ENCODE assay signal across 19 cellular contexts in the genomic region with DNA sequence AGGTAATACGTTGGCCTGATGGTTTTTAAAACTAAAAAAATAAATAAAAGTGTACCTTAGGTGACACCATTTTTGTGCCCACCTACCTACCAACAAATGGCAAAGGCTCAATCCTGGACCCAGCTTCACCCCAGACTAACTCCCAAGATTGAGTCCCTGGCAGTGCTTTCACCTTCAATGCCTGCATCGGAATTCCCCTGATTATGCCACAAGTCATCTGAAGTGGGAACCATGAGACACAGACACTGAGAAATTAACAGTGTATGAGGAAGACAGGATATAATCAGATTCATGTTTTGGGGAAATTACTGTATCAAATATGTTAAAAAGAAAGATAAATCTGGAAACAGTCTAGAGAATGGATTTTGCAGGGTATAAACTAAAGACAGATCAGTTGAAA. TPM values are rescaled to one million over a fixed set of nuclear protein-coding genes. Genes with fewer than 3 reads are reported as not detected.
DNase-seq lines count a peak whose midpoint lies in the region; ATAC-seq and TF ChIP-seq lines count a peak whose summit lies in the region.
"Had no signal": no experiment of that assay in that cellular context is flagged by ENCODE, and none has a peak within 500 bp of the region (broad histone marks: within the 10 kb centered on the region; RNA-seq: fewer than 3 reads in every experiment).

No MANE protein-coding gene starts in this region.

- no peaks in the 10 kb centered on the region for H3K79me2 ChIP-seq in smooth muscle cell (ENCODE audit: low read depth)

- no peaks in the 10 kb centered on the region for H3K27me3 Mint-ChIP-seq in T-helper 17 cell

- no peak for DNase-seq in T-helper 17 cell
- peak; percentile 9 for DNase-seq in kidney epithelial cell (ENCODE audit: low read depth)
- DNase-seq in smooth muscle cell (lab: John Stamatoyannopoulos, UW; ENCODE audit: unreplicated experiment), result no peak
- DNase-seq: AML-193, COR-L47, DMS153, HCEC 1CT, NCI-H1436, NCI-H2029, NCI-H2171, NCI-H446, NCI-H69, SHP77 treated with DMSO at 0.1 percent for 48 hours had no signal

- H2AFZ ChIP-seq in smooth muscle cell (ENCODE audit: low read depth), result no peak overlapping the region

- H3K4me2 ChIP-seq in smooth muscle cell, result no peak overlapping the region

- ATAC-seq in GM18907 (IDR thresholded peaks at IDR 0.05; ENCODE audit: unreplicated experiment) (peak; percentile 88), HG02981 (IDR thresholded peaks at IDR 0.05; ENCODE audit: unreplicated experiment) (peak; percentile 57), T-helper 17 cell (peak; percentile 46), HG03378 (IDR thresholded peaks at IDR 0.05; ENCODE audit: unreplicated experiment) (no peak), HG03520 (IDR thresholded peaks at IDR 0.05; ENCODE audit: unreplicated experiment) (no peak)

- H3K27ac ChIP-seq in smooth muscle cell (ENCODE audit: low read depth), result no peak overlapping the region

- H3K36me3 ChIP-seq in kidney epithelial cell (ENCODE audit: control insufficient read depth, insufficient read depth, low read length), result no peaks in the 10 kb centered on the region
- no peaks in the 10 kb centered on the region for H3K36me3 ChIP-seq in smooth muscle cell (ENCODE audit: low read depth)

- 90% methylated on average over 2 of the region's 2 CpGs for WGBS in smooth muscle cell (ENCODE audit: low lambda C conversion rate)

- H3K4me1 Mint-ChIP-seq in T-helper 17 cell, result peaks cover 2% of the 10 kb centered on the region

- TF ChIP-seq CTCF in kidney epithelial cell (IDR thresholded peaks at IDR 0.05; ENCODE audit: insufficient read depth, low read length, poor library complexity, severe bottlenecking) (no peak), smooth muscle cell (IDR thresholded peaks at IDR 0.05; ENCODE audit: borderline replicate concordance, insufficient read depth, poor library complexity, severe bottlenecking) (no peak)

- no peaks in the 10 kb centered on the region for H4K20me1 ChIP-seq in smooth muscle cell (ENCODE audit: low read depth)

- no peaks in the 10 kb centered on the region for H3F3A ChIP-seq in smooth muscle cell (ENCODE audit: low read depth)

- H3K9me3 ChIP-seq in T-helper 17 cell (ENCODE audit: control insufficient read depth, low read length, poor library complexity, severe bottlenecking), result no peaks in the 10 kb centered on the region
- no peaks in the 10 kb centered on the region for H3K9me3 ChIP-seq in smooth muscle cell (replicated peaks; ENCODE audit: low read depth)

- no peak overlapping the region for H3K4me3 Mint-ChIP-seq in T-helper 17 cell

- H3K9ac ChIP-seq in smooth muscle cell (ENCODE audit: low read depth), result no peak overlapping the region

- H3K36me3 Mint-ChIP-seq in T-helper 17 cell (ENCODE audit: low read depth), result no peaks in the 10 kb centered on the region

- H3K27me3 ChIP-seq in kidney epithelial cell (ENCODE audit: control insufficient read depth, insufficient read depth, low read length), result no peaks in the 10 kb centered on the region
- no peaks in the 10 kb centered on the region for H3K27me3 ChIP-seq in smooth muscle cell (ENCODE audit: low read depth)

- no peak overlapping the region for H3K4me3 ChIP-seq in kidney epithelial cell (ENCODE audit: low read depth, low read length)
- no peak overlapping the region for H3K4me3 ChIP-seq in smooth muscle cell

- H3K27ac Mint-ChIP-seq in T-helper 17 cell, result no peak overlapping the region

- H3K4me1 ChIP-seq in smooth muscle cell (ENCODE audit: low read depth), result no peaks in the 10 kb centered on the region

RNA-seq across cellular contexts. Expression of a gene that starts 41.6 kb away (rescaled TPM):
- 10 to 100 TPM; 18.5 to 22.5 TPM for total RNA-seq in T-helper 17 cell
- 16.1 and 21.2 TPM in 2 replicates for total RNA-seq in kidney epithelial cell
- total RNA-seq in smooth muscle cell, result 11.6 and 12.5 TPM in 2 replicates
- 5.8 and 9.7 TPM in 2 replicates for polyA plus RNA-seq in smooth muscle cell

RNA-seq across cellular contexts. Expression of a gene that starts 56.9 kb away (rescaled TPM):
- total RNA-seq in T-helper 17 cell (not detected), kidney epithelial cell (not detected in 2 replicates), smooth muscle cell (not detected in 2 replicates)
- polyA plus RNA-seq in smooth muscle cell, result not detected in 2 replicates
- total RNA-seq: OCI-LY7, RPMI7951 had no signal

Comparison
In these comparisons a context has a peak if more than half of its experiments do, and no peak if none do; other contexts are left out.
1. ATAC-seq: peak in GM18907 (single experiment), HG02981 (single experiment) and T-helper 17 cell (single experiment); none in HG03378 (single experiment) and HG03520 (single experiment).